ENCODE assay signal across 21 cellular contexts in genomic region chr2:64470921-64471320, GRCh38.
"Had no signal": no experiment of that assay in that cellular context is flagged by ENCODE, and none has a peak within 500 bp of the region (broad histone marks: within the 10 kb centered on the region; RNA-seq: fewer than 3 reads in every experiment).

No MANE protein-coding gene starts in this region.

- H3K4me1 Mint-ChIP-seq: central memory CD8-positive, alpha-beta T cell had no signal

- DNase-seq: activated CD4-positive, alpha-beta T cell treated with anti-CD3 and anti-CD28 coated beads, Interleukin-2, amount 10 ng/mL, durations not matched to agents 7 days and 5 days; activated CD8-positive, alpha-beta memory T cell treated with anti-CD3 and anti-CD28 coated beads, Interleukin-2, amount 50 U/mL, for 4 hours; activated effector memory CD4-positive, alpha-beta T cell treated with anti-CD3 and anti-CD28 coated beads, Interleukin-2, amount 50 U/mL, for 16 hours; activated naive CD4-positive, alpha-beta T cell treated with anti-CD3 and anti-CD28 coated beads, Interleukin-2, amount 50 U/mL, for 16 hours; activated T-cell treated with anti-CD3 and anti-CD28 coated beads, Interleukin-2, amount 50 U/mL, for 4 hours; colonic mucosa; left ventricle myocardium superior; mucosa of descending colon; naive B cell; ovary; stimulated activated CD4-positive, alpha-beta T cell treated with anti-CD3 and anti-CD28 coated beads, Interleukin-4, amount 100 ng/mL, for 1 hour; stimulated activated naive CD8-positive, alpha-beta T cell treated with anti-CD3 and anti-CD28 coated beads, Interleukin-15, amount 100 ng/mL, for 72 hours; T-helper 9 cell; trophoblast cell had no signal

- H3K36me3 Mint-ChIP-seq: memory B cell, naive B cell had no signal

- H3K4me2 ChIP-seq: smooth muscle cell had no signal

- H3K36me3 ChIP-seq: ascending aorta, colonic mucosa, ovary, vagina had no signal

- H3K4me3 Mint-ChIP-seq: activated CD4-positive, alpha-beta T cell treated with anti-CD3 and anti-CD28 coated beads, Interleukin-2, amount 10 ng/mL, durations not matched to agents 7 days and 5 days; activated T-cell treated with anti-CD3 and anti-CD28 coated beads, Interleukin-2, amount 50 U/mL, for 4 hours; central memory CD8-positive, alpha-beta T cell; memory B cell; naive B cell; neural crest cell; stimulated activated naive CD8-positive, alpha-beta T cell treated with anti-CD3 and anti-CD28 coated beads, Interleukin-15, amount 100 ng/mL, for 72 hours had no signal

- H3K27ac ChIP-seq: ascending aorta, colonic mucosa, ovary, vagina had no signal

- H3K4me3 ChIP-seq: ascending aorta, colonic mucosa, mucosa of descending colon, ovary, smooth muscle cell, vagina had no signal

- H3K4me1 ChIP-seq: ascending aorta, colonic mucosa, vagina had no signal

- H3K9me3 Mint-ChIP-seq: activated CD4-positive, alpha-beta T cell treated with anti-CD3 and anti-CD28 coated beads, Interleukin-2, amount 10 ng/mL, durations not matched to agents 7 days and 5 days; activated T-cell treated with anti-CD3 and anti-CD28 coated beads, Interleukin-2, amount 50 U/mL, for 4 hours; central memory CD8-positive, alpha-beta T cell; memory B cell; naive B cell; neural crest cell; stimulated activated naive CD8-positive, alpha-beta T cell treated with anti-CD3 and anti-CD28 coated beads, Interleukin-15, amount 100 ng/mL, for 72 hours had no signal

- H3K27me3 ChIP-seq: ascending aorta, colonic mucosa, ovary, vagina had no signal

- H3K9me3 ChIP-seq: ascending aorta, colonic mucosa, mucosa of descending colon, ovary, vagina had no signal

- H3K27ac Mint-ChIP-seq: activated CD4-positive, alpha-beta T cell treated with anti-CD3 and anti-CD28 coated beads, Interleukin-2, amount 10 ng/mL, durations not matched to agents 7 days and 5 days; memory B cell; naive B cell; stimulated activated naive CD8-positive, alpha-beta T cell treated with anti-CD3 and anti-CD28 coated beads, Interleukin-15, amount 100 ng/mL, for 72 hours had no signal

- ATAC-seq: activated T-cell treated with anti-CD3 and anti-CD28 coated beads, Interleukin-2, amount 50 U/mL, for 4 hours; left ventricle myocardium superior; sciatic nerve; stimulated activated naive CD8-positive, alpha-beta T cell treated with anti-CD3 and anti-CD28 coated beads, Interleukin-15, amount 100 ng/mL, for 72 hours had no signal
